Comparison of ENCODE assay signal across 1 cellular context in genomic region chr10:95467162-95467599, GRCh38.
A peak's percentile ranks its signal among the peaks of the same experiment; 100 is the strongest.
TF ChIP-seq lines count a peak whose summit lies in the region.

No MANE protein-coding gene starts in this region.

TF ChIP-seq in HepG2, 621 proteins besides CTCF, POLR2A, EP300 and RAD21 (continued from another document):
- TF ChIP-seq PAXIP1 (CRISPR knock-in tag; conservative IDR thresholded peaks at IDR 0.05): peak; percentile 74
- peak; percentile 82 for TF ChIP-seq TEAD3 (CRISPR knock-in tag; optimal IDR thresholded peaks at IDR 0.05; ENCODE audit: borderline replicate concordance)
- peak; percentile 86 for TF ChIP-seq TCF7 (IDR thresholded peaks at IDR 0.05; ENCODE audit: low read depth)
- 0 out of 2 replicates have a peak, but pooled peaks have one; percentile 35 for TF ChIP-seq DMAP1 (CRISPR knock-in tag; IDR thresholded peaks at IDR 0.05)
- TF ChIP-seq GLI4 (CRISPR knock-in tag; IDR thresholded peaks at IDR 0.05; ENCODE audit: borderline replicate concordance): no peak
- TF ChIP-seq TFAP4 (IDR thresholded peaks at IDR 0.05; ENCODE audit: borderline replicate concordance, low read depth): peak; percentile 61; the same call in 1 of the 2 replicates
- TF ChIP-seq, protein P1, sequence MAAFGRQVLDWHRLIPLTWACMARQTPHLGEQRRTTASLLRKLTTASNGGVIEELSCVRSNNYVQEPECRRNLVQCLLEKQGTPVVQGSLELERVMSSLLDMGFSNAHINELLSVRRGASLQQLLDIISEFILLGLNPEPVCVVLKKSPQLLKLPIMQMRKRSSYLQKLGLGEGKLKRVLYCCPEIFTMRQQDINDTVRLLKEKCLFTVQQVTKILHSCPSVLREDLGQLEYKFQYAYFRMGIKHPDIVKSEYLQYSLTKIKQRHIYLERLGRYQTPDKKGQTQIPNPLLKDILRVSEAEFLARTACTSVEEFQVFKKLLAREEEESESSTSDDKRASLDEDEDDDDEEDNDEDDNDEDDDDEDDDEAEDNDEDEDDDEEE (CRISPR knock-in tag; IDR thresholded peaks at IDR 0.05): 0 out of 2 replicates have a peak, but pooled peaks have one; percentile 50
- TF ChIP-seq CHD4 (IDR thresholded peaks at IDR 0.05; ENCODE audit: borderline replicate concordance, low read length): no peak
